ENCODE assay signal across 12 cellular contexts in genomic region chr20:49540696-49541435, GRCh38. TPM values are rescaled to one million over a fixed set of nuclear protein-coding genes. Genes with fewer than 3 reads are reported as not detected.
A peak's percentile ranks its signal among the peaks of the same experiment; 100 is the strongest.
DNase-seq lines count a peak whose midpoint lies in the region; ATAC-seq and TF ChIP-seq lines count a peak whose summit lies in the region.
"Had no signal": no experiment of that assay in that cellular context is flagged by ENCODE, and none has a peak within 500 bp of the region (broad histone marks: within the 10 kb centered on the region; RNA-seq: fewer than 3 reads in every experiment).

No MANE protein-coding gene starts in this region.

- no peak overlapping the region for H3K9ac ChIP-seq in BLaER1

- no peak overlapping the region for H3K4me3 Mint-ChIP-seq in nephron progenitor cell
- H3K4me3 Mint-ChIP-seq: CD4-positive, alpha-beta T cell had no signal

- H3K4me1 ChIP-seq in BLaER1 (peaks cover 8% of the 10 kb centered on the region), thoracic aorta (ENCODE audit: control insufficient read depth in 1 of 2, low read depth in 2 of 2) (peaks cover 0 to 37% of the 10 kb centered on the region in 2 donors)
- H3K4me1 ChIP-seq: BE2C had no signal

- no peak for TF ChIP-seq CTCF in nephron progenitor cell (IDR thresholded peaks at IDR 0.05)
- TF ChIP-seq CTCF in thoracic aorta (IDR thresholded peaks at IDR 0.05): no peak

- H3K4me2 ChIP-seq in BLaER1: peak overlapping the region; percentile 11

- H3K36me3 ChIP-seq in BLaER1 (no peaks in the 10 kb centered on the region), thoracic aorta (peaks cover 88% of the 10 kb centered on the region)
- H3K36me3 ChIP-seq: BE2C had no signal

- no peaks in the 10 kb centered on the region for H4K20me1 ChIP-seq in BLaER1

- H3K27ac Mint-ChIP-seq in nephron progenitor cell: peak overlapping the region; percentile 25
- H3K27ac Mint-ChIP-seq: CD4-positive, alpha-beta T cell had no signal

- no peaks in the 10 kb centered on the region for H3K27me3 ChIP-seq in BLaER1
- H3K27me3 ChIP-seq in thoracic aorta (replicated peaks; ENCODE audit: insufficient read depth): no peaks in the 10 kb centered on the region
- H3K27me3 ChIP-seq: BE2C had no signal

- peaks cover 18% of the 10 kb centered on the region for H3K9me3 ChIP-seq in BLaER1
- no peaks in the 10 kb centered on the region for H3K9me3 ChIP-seq in thoracic aorta
- H3K9me3 ChIP-seq: BE2C had no signal

- ATAC-seq in thoracic aorta (ENCODE audit: insufficient number of reproducible peaks, low FRiP score, low read depth): no peak
- ATAC-seq in HG02588 (IDR thresholded peaks at IDR 0.05; ENCODE audit: unreplicated experiment): no peak

- peaks cover 75% of the 10 kb centered on the region for H3K36me3 Mint-ChIP-seq in nephron progenitor cell (ENCODE audit: low read depth)

- H3K27me3 Mint-ChIP-seq in nephron progenitor cell (ENCODE audit: low read depth, poor library complexity): peaks cover 12% of the 10 kb centered on the region

- H3K4me1 Mint-ChIP-seq in nephron progenitor cell: peaks cover 19% of the 10 kb centered on the region

- H3K4me3 ChIP-seq in BLaER1: no peak overlapping the region
- no peak overlapping the region for H3K4me3 ChIP-seq in thoracic aorta

- H3K27ac ChIP-seq in BLaER1 (no peak overlapping the region), thoracic aorta (peak overlapping the region; percentile 31 to 64)

- H3K9me3 Mint-ChIP-seq in nephron progenitor cell: peaks cover 24% of the 10 kb centered on the region

- DNase-seq in ELF-1 (ENCODE audit: low read depth, low spot score) (peak; percentile 85), nephron progenitor cell (no peak), thoracic aorta (ENCODE audit: low spot score) (no peak), NCI-H2196 treated with DMSO at 0.1 percent for 48 hours (lab: John Stamatoyannopoulos, UW; ENCODE audit: unreplicated experiment) (no peak), NCI-H187 treated with DMSO at 0.1 percent for 48 hours (lab: John Stamatoyannopoulos, UW) (no peak)
- DNase-seq: GOT3 had no signal

RNA-seq across cellular contexts. Expression of gene PTGIS, which starts 27.1 kb away (rescaled TPM):
- total RNA-seq in thoracic aorta: 100 to 1,000 TPM; 397 to 465 TPM
- total RNA-seq: A673; CD4-positive, alpha-beta T cell had no signal

RNA-seq across cellular contexts. Expression of gene KCNB1, which starts 58.4 kb away (rescaled TPM):
- 1 to 10 TPM; 1.4 to 2.3 TPM for total RNA-seq in thoracic aorta
- total RNA-seq: A673, RPMI7951 had no signal
